Comparison of ENCODE assay signal across 29 cellular contexts in genomic region chr9:13716620-13717019, GRCh38.
DNase-seq lines count a peak whose midpoint lies in the region; ATAC-seq and TF ChIP-seq lines count a peak whose summit lies in the region.
"Had no signal": no experiment of that assay in that cellular context is flagged by ENCODE, and none has a peak within 500 bp of the region (broad histone marks: within the 10 kb centered on the region; RNA-seq: fewer than 3 reads in every experiment).

No MANE protein-coding gene starts in this region.

- POLR2A ChIA-PET in MCF 10A (lab: Yijun Ruan, JAX) = interaction anchor here (0.6 to 1.3 kb wide), 4 partner anchors 8 to 90 kb away, joined by 3 to 5 read pairs (median 4); no protein-coding TSS in a partner anchor

- TF ChIP-seq POLR2A in testis (IDR thresholded peaks at IDR 0.05) = no peak

- H3K27ac ChIP-seq in left ventricle myocardium inferior (replicated peaks) (peak overlapping the region; percentile 31), testis (no peak overlapping the region), colonic mucosa (no peak overlapping the region)
- H3K27ac ChIP-seq: adrenal gland, brain microvascular endothelial cell, epithelial cell of prostate, transverse colon had no signal

- DNase-seq in left ventricle myocardium inferior = no peak
- no peak for DNase-seq in left ventricle myocardium superior
- DNase-seq in MCF 10A (ENCODE audit: unreplicated experiment) = no peak
- DNase-seq in left kidney (ENCODE audit: low read depth, low spot score) = peak; percentile 63
- DNase-seq in testis = peak; percentile 21
- DNase-seq in NCI-H1436 (lab: John Stamatoyannopoulos, UW) = no peak
- no peak for DNase-seq in MV-4-11 (lab: John Stamatoyannopoulos, UW)
- DNase-seq in colonic mucosa = no peak
- DNase-seq: activated CD4-positive, alpha-beta T cell treated with anti-CD3 and anti-CD28 coated beads, Interleukin-2, amount 50 U/mL, for 48 hours; activated naive CD4-positive, alpha-beta T cell treated with Interleukin-2 at 50 U/mL for 16 hours; adrenal gland; AML-193; brain microvascular endothelial cell; CD8-positive, alpha-beta T cell; DMS153; effector CD4-positive, alpha-beta T cell; foreskin melanocyte; HCEC 1CT; left cardiac atrium; MM.1S; NCI-H1417; stimulated activated CD8-positive, alpha-beta memory T cell treated with anti-CD3 and anti-CD28 coated beads, Interleukin-4, amount 100 ng/mL, for 48 hours; stimulated activated naive CD8-positive, alpha-beta T cell treated with anti-CD3 and anti-CD28 coated beads, Interleukin-15, amount 100 ng/mL, for 72 hours; SW 1271; transverse colon had no signal

- H3K4me1 Mint-ChIP-seq in MCF 10A (ENCODE audit: insufficient read depth, unreplicated experiment) = peaks cover 39% of the 10 kb centered on the region
- H3K4me1 Mint-ChIP-seq: stimulated activated naive CD8-positive, alpha-beta T cell treated with anti-CD3 and anti-CD28 coated beads, Interleukin-15, amount 100 ng/mL, for 72 hours had no signal

- ATAC-seq in left ventricle myocardium superior = no peak
- ATAC-seq: activated CD4-positive, CD25-positive, alpha-beta regulatory T cell treated with anti-CD3 and anti-CD28 coated beads, Interleukin-2, amount 50 U/mL, for 24 hours; CD8-positive, alpha-beta T cell; K562; left cardiac atrium; stimulated activated naive CD8-positive, alpha-beta T cell treated with anti-CD3 and anti-CD28 coated beads, Interleukin-15, amount 100 ng/mL, for 72 hours had no signal

- no peaks in the 10 kb centered on the region for H3K27me3 Mint-ChIP-seq in MCF 10A (ENCODE audit: insufficient read depth, unreplicated experiment)
- H3K27me3 Mint-ChIP-seq: stimulated activated naive CD8-positive, alpha-beta T cell treated with anti-CD3 and anti-CD28 coated beads, Interleukin-15, amount 100 ng/mL, for 72 hours had no signal

- no TSS peak for BruUV-seq in MCF 10A (replicated peaks; lab: Mats Ljungman, UMichigan)

- H3K4me1 ChIP-seq in left ventricle myocardium inferior (peaks cover 31% of the 10 kb centered on the region), testis (peaks cover 6% of the 10 kb centered on the region), colonic mucosa (no peaks in the 10 kb centered on the region)
- H3K4me1 ChIP-seq: adrenal gland, transverse colon had no signal

- CTCF ChIA-PET in MCF 10A (lab: Yijun Ruan, JAX) = interaction anchor here (1.9 kb wide), 1 partner anchor 11 kb away, joined by 6 read pairs; no protein-coding TSS in a partner anchor

- peak overlapping the region; percentile 44 for H3K27ac Mint-ChIP-seq in MCF 10A (ENCODE audit: low read depth, unreplicated experiment)
- H3K27ac Mint-ChIP-seq: CD8-positive, alpha-beta T cell; stimulated activated naive CD8-positive, alpha-beta T cell treated with anti-CD3 and anti-CD28 coated beads, Interleukin-15, amount 100 ng/mL, for 72 hours had no signal

- intact Hi-C loops in left ventricle myocardium inferior (cut with micrococcal nuclease) (loop anchor here (10.0 kb wide), 1 partner anchor 178 kb away; no protein-coding TSS in a partner anchor), left ventricle myocardium superior (cut with micrococcal nuclease) (no loop called here), MCF 10A (cut with micrococcal nuclease) (no loop called here), testis (cut with DNase I; ENCODE audit: low total_unique reads) (no loop called here), colonic mucosa (cut with DNase I) (no loop called here)

- peaks cover under 1% of the 10 kb centered on the region for H3K9me3 Mint-ChIP-seq in MCF 10A (ENCODE audit: unreplicated experiment)
- H3K9me3 Mint-ChIP-seq: CD8-positive, alpha-beta T cell had no signal

- H3K36me3 Mint-ChIP-seq in MCF 10A (ENCODE audit: insufficient read depth, unreplicated experiment) = no peaks in the 10 kb centered on the region
- H3K36me3 Mint-ChIP-seq: CD8-positive, alpha-beta T cell had no signal

- WGBS in testis, 2 donors = 48 to 50% methylated on average over 3 of the region's 3 CpGs

- TF ChIP-seq CTCF in left ventricle myocardium inferior (IDR thresholded peaks at IDR 0.05; ENCODE audit: borderline replicate concordance) = no peak
- TF ChIP-seq CTCF in MCF 10A (IDR thresholded peaks at IDR 0.05; ENCODE audit: unreplicated experiment) = no peak
- no peak for TF ChIP-seq CTCF in testis (IDR thresholded peaks at IDR 0.05)
- no peak for TF ChIP-seq CTCF in colonic mucosa (IDR thresholded peaks at IDR 0.05)

- H3K9ac ChIP-seq in colonic mucosa (ENCODE audit: low read depth in 2 of 2, low read length in 2 of 2) = no peak overlapping the region

- no peaks in the 10 kb centered on the region for H3K27me3 ChIP-seq in left ventricle myocardium inferior (ENCODE audit: low read depth)
- no peaks in the 10 kb centered on the region for H3K27me3 ChIP-seq in testis
- no peaks in the 10 kb centered on the region for H3K27me3 ChIP-seq in colonic mucosa
- H3K27me3 ChIP-seq: adrenal gland, brain microvascular endothelial cell, transverse colon had no signal

- no peak overlapping the region for H3K4me3 Mint-ChIP-seq in MCF 10A (ENCODE audit: unreplicated experiment)
- H3K4me3 Mint-ChIP-seq: CD8-positive, alpha-beta T cell; stimulated activated naive CD8-positive, alpha-beta T cell treated with anti-CD3 and anti-CD28 coated beads, Interleukin-15, amount 100 ng/mL, for 72 hours had no signal

- no peaks in the 10 kb centered on the region for H3K9me3 ChIP-seq in left ventricle myocardium inferior (replicated peaks)
- no peaks in the 10 kb centered on the region for H3K9me3 ChIP-seq in testis
- H3K9me3 ChIP-seq in colonic mucosa = no peaks in the 10 kb centered on the region
- H3K9me3 ChIP-seq: adrenal gland, transverse colon had no signal

- no peak overlapping the region for H3K4me3 ChIP-seq in left ventricle myocardium inferior
- H3K4me3 ChIP-seq in testis = no peak overlapping the region
- no peak overlapping the region for H3K4me3 ChIP-seq in colonic mucosa
- H3K4me3 ChIP-seq: adrenal gland, K562, skin epidermis, transverse colon had no signal

- H3K36me3 ChIP-seq in left ventricle myocardium inferior (no peaks in the 10 kb centered on the region), testis (ENCODE audit: low read depth, missing control alignments) (no peaks in the 10 kb centered on the region), colonic mucosa (no peaks in the 10 kb centered on the region)
- H3K36me3 ChIP-seq: adrenal gland, brain microvascular endothelial cell, transverse colon had no signal

Comparison
In these comparisons a context has a peak if more than half of its experiments do, and no peak if none do; other contexts are left out.
1. DNase-seq: peak in left kidney (single experiment) and testis (single experiment); none in left ventricle myocardium inferior (single experiment), left ventricle myocardium superior (single experiment), MCF 10A (single experiment), NCI-H1436 (single experiment), MV-4-11 (single experiment) and colonic mucosa (single experiment).